Comparison of ENCODE assay signal across 9 cellular contexts in the genomic region with DNA sequence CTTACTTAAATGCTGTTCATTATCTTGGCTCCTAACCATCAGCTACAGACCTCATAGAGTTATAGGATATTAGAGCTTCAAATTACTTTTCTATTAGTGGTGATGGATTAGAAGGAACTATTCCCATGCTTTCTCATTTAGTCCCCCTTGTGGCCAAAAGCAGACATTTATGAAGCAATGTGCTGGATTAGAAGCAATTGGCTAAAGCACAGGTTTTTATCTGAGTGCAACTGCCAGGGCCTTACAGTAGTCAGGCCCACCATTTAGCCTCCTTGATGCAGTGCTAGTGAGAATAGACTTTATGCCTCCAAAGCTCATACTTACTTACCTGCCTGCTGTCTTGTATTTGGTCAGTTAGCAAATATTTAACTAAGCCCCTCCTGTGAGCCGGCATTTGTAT.
DNase-seq lines count a peak whose midpoint lies in the region; ATAC-seq and TF ChIP-seq lines count a peak whose summit lies in the region.
"Had no signal": no experiment of that assay in that cellular context is flagged by ENCODE, and none has a peak within 500 bp of the region (broad histone marks: within the 10 kb centered on the region; RNA-seq: fewer than 3 reads in every experiment).

No MANE protein-coding gene starts in this region.

- peaks cover 5% of the 10 kb centered on the region for H3K27me3 Mint-ChIP-seq in HFFc6 (ENCODE audit: insufficient read depth)
- H3K27me3 Mint-ChIP-seq: activated naive CD4-positive, alpha-beta T cell treated with anti-CD3 and anti-CD28 coated beads, Interleukin-2, amount 50 U/mL, for 24 hours had no signal

- H3K9me3 Mint-ChIP-seq in HFFc6: no peaks in the 10 kb centered on the region
- H3K9me3 Mint-ChIP-seq: activated naive CD4-positive, alpha-beta T cell treated with anti-CD3 and anti-CD28 coated beads, Interleukin-2, amount 50 U/mL, for 24 hours had no signal

- H3K4me1 ChIP-seq in upper lobe of right lung: no peaks in the 10 kb centered on the region

- H3K36me3 ChIP-seq in upper lobe of right lung: no peaks in the 10 kb centered on the region

- peak; percentile 69 for TF ChIP-seq CTCF in HFFc6 (IDR thresholded peaks at IDR 0.05)
- TF ChIP-seq CTCF in upper lobe of right lung (IDR thresholded peaks at IDR 0.05): peak; percentile 47

- H3K27ac ChIP-seq in upper lobe of right lung: no peak overlapping the region

- no peak overlapping the region for H3K4me3 Mint-ChIP-seq in HFFc6
- H3K4me3 Mint-ChIP-seq: activated naive CD4-positive, alpha-beta T cell treated with anti-CD3 and anti-CD28 coated beads, Interleukin-2, amount 50 U/mL, for 24 hours had no signal

- H3K27ac Mint-ChIP-seq in HFFc6: no peak overlapping the region
- H3K27ac Mint-ChIP-seq: activated naive CD4-positive, alpha-beta T cell treated with anti-CD3 and anti-CD28 coated beads, Interleukin-2, amount 50 U/mL, for 24 hours had no signal

- no peaks in the 10 kb centered on the region for H3K36me3 Mint-ChIP-seq in HFFc6 (ENCODE audit: low read depth)
- H3K36me3 Mint-ChIP-seq: activated naive CD4-positive, alpha-beta T cell treated with anti-CD3 and anti-CD28 coated beads, Interleukin-2, amount 50 U/mL, for 24 hours had no signal

- H3K4me1 Mint-ChIP-seq in HFFc6 (ENCODE audit: low read depth): no peaks in the 10 kb centered on the region
- H3K4me1 Mint-ChIP-seq: activated naive CD4-positive, alpha-beta T cell treated with anti-CD3 and anti-CD28 coated beads, Interleukin-2, amount 50 U/mL, for 24 hours had no signal

- H3K4me3 ChIP-seq in upper lobe of right lung: no peak overlapping the region

- intact Hi-C loops in left ventricle myocardium superior (cut with micrococcal nuclease) (no loop called here), upper lobe of right lung (cut with DNase I) (no loop called here)

- no peaks in the 10 kb centered on the region for H3K9me3 ChIP-seq in upper lobe of right lung

- peak; percentile 36 for ATAC-seq in left ventricle myocardium superior
- ATAC-seq in upper lobe of right lung: peak; percentile 55
- ATAC-seq in HG02623 (IDR thresholded peaks at IDR 0.05; ENCODE audit: unreplicated experiment): no peak
- no peak for ATAC-seq in GM18519 (IDR thresholded peaks at IDR 0.05; ENCODE audit: low FRiP score, unreplicated experiment)

- H3K27me3 ChIP-seq in upper lobe of right lung: no peaks in the 10 kb centered on the region

- DNase-seq in AG08395 (ENCODE audit: low spot score) (peak; percentile 37), HFFc6 (peak; percentile 19), SW480 (ENCODE audit: low spot score) (peak; percentile 55), left ventricle myocardium superior (no peak), upper lobe of right lung (no peak), activated gamma-delta T cell treated with Interleukin-2 at 50 U/mL for 16 hours (no peak)

Comparison
In these comparisons a context has a peak if more than half of its experiments do, and no peak if none do; other contexts are left out.
1. DNase-seq: peak in AG08395 (single experiment), HFFc6 (single experiment) and SW480 (single experiment); none in left ventricle myocardium superior (single experiment), upper lobe of right lung (single experiment) and activated gamma-delta T cell treated with Interleukin-2 at 50 U/mL for 16 hours (single experiment).
2. ATAC-seq: peak in left ventricle myocardium superior (single experiment) and upper lobe of right lung (single experiment); none in HG02623 (single experiment) and GM18519 (single experiment).